1 cellular context compared by ENCODE assay signal in the genomic region with DNA sequence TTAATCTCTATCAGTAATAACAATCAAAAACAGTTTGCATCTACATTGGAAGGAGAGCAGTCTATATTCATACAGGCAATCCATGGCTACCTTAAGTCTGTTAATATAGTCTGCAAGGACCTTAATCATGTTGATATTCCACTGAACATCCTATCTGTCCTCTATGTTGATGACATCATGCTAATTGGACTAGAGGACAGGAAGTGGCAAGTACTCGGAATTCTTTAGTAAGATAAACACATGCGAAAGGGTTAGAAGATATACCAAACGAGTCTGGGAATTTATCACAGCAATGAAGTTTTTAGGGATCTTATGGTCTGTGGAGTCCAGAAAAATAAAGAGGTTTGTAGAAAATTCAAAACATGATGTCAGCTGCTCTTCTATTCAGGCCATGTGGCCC.
TF ChIP-seq lines count a peak whose summit lies in the region.

No MANE protein-coding gene starts in this region.

TF ChIP-seq in SK-N-SH, 30 proteins besides CTCF, POLR2A, EP300 and RAD21:
- no peak for TF ChIP-seq NRF1 (IDR thresholded peaks at IDR 0.05; ENCODE audit: low read depth, low read length)
- no peak for TF ChIP-seq FOXM1 (IDR thresholded peaks at IDR 0.05; ENCODE audit: low read depth)
- TF ChIP-seq TCF12 (IDR thresholded peaks at IDR 0.05) = no peak
- no peak for TF ChIP-seq ELF1 (IDR thresholded peaks at IDR 0.05)
- TF ChIP-seq GATA2 (CRISPR knock-in tag; IDR thresholded peaks at IDR 0.05) = no peak
- no peak for TF ChIP-seq RFX5 (IDR thresholded peaks at IDR 0.05; ENCODE audit: low read length)
- TF ChIP-seq JUND (IDR thresholded peaks at IDR 0.05) = no peak
- TF ChIP-seq, protein P1, sequence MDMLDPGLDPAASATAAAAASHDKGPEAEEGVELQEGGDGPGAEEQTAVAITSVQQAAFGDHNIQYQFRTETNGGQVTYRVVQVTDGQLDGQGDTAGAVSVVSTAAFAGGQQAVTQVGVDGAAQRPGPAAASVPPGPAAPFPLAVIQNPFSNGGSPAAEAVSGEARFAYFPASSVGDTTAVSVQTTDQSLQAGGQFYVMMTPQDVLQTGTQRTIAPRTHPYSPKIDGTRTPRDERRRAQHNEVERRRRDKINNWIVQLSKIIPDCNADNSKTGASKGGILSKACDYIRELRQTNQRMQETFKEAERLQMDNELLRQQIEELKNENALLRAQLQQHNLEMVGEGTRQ (IDR thresholded peaks at IDR 0.05; ENCODE audit: borderline replicate concordance, low read depth, low read length) = no peak
- TF ChIP-seq, protein P2, sequence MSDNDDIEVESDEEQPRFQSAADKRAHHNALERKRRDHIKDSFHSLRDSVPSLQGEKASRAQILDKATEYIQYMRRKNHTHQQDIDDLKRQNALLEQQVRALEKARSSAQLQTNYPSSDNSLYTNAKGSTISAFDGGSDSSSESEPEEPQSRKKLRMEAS (IDR thresholded peaks at IDR 0.05; ENCODE audit: low read depth) = no peak
- TF ChIP-seq MXI1 (IDR thresholded peaks at IDR 0.05; ENCODE audit: low read depth, low read length) = no peak
- TF ChIP-seq CHD2 (IDR thresholded peaks at IDR 0.05; ENCODE audit: low read length, partially characterized antibody) = no peak
- TF ChIP-seq EZH2phosphoT487 (IDR thresholded peaks at IDR 0.05; ENCODE audit: borderline replicate concordance, low read depth) = no peak
